24 cellular contexts compared by ENCODE assay signal in genomic region chr20:46299078-46299477, GRCh38. TPM values are rescaled to one million over a fixed set of nuclear protein-coding genes. Genes with fewer than 3 reads are reported as not detected.
"Had no signal": no experiment of that assay in that cellular context is flagged by ENCODE, and none has a peak within 500 bp of the region (broad histone marks: within the 10 kb centered on the region; RNA-seq: fewer than 3 reads in every experiment).

No MANE protein-coding gene starts in this region.

- DNase-seq: activated CD4-positive, alpha-beta T cell treated with anti-CD3 and anti-CD28 coated beads, Interleukin-2, amount 10 ng/mL, durations not matched to agents 7 days and 5 days; activated CD4-positive, CD25-positive, alpha-beta regulatory T cell treated with anti-CD3 and anti-CD28 coated beads, Interleukin-2, amount 50 U/mL, for 72 hours; activated CD8-positive, alpha-beta T cell treated with anti-CD3 and anti-CD28 coated beads, Interleukin-2, amount 10 ng/mL, durations not matched to agents 7 days and 5 days; activated naive CD4-positive, alpha-beta T cell; activated naive CD8-positive, alpha-beta T cell treated with anti-CD3 and anti-CD28 coated beads for 36 hours; activated T-cell treated with anti-CD3 and anti-CD28 coated beads, Interleukin-2, amount 50 U/mL, for 4 hours; effector memory CD4-positive, alpha-beta T cell; foreskin keratinocyte; immature natural killer cell; lower lobe of right lung; naive B cell; retina; stimulated activated CD4-positive, alpha-beta T cell treated with anti-CD3 and anti-CD28 coated beads, Interleukin-2, amount 100 ng/mL, for 48 hours; stimulated activated naive CD4-positive, alpha-beta T cell treated with Interleukin-2 at 50 U/mL for 16 hours; upper lobe of right lung; WERI-Rb-1 had no signal

- H3K9me3 Mint-ChIP-seq: activated CD4-positive, alpha-beta T cell treated with anti-CD3 and anti-CD28 coated beads, Interleukin-2, amount 10 ng/mL, durations not matched to agents 7 days and 5 days; activated naive CD8-positive, alpha-beta T cell treated with anti-CD3 and anti-CD28 coated beads for 36 hours; activated T-cell treated with anti-CD3 and anti-CD28 coated beads, Interleukin-2, amount 50 U/mL, for 4 hours; activated T-helper 2 cell treated with anti-CD3 and anti-CD28 coated beads, Interferon-gamma antibody, Interleukin-2, Interleukin-4, amounts not matched to agents 10 μg/mL and 5 μg/mL and 100 μg/mL, durations not matched to agents 14 hours and 24 hours and 36 hours; central memory CD8-positive, alpha-beta T cell; immature natural killer cell; naive B cell; T-helper 2 cell treated with Interferon-gamma antibody and Interleukin-4, amounts not matched to agents 5 μg/mL and 100 μg/mL, for 36 hours had no signal

- H3K27ac Mint-ChIP-seq: activated CD4-positive, alpha-beta T cell treated with anti-CD3 and anti-CD28 coated beads, Interleukin-2, amount 10 ng/mL, durations not matched to agents 7 days and 5 days; activated CD8-positive, alpha-beta T cell treated with anti-CD3 and anti-CD28 coated beads, Interleukin-2, amount 10 ng/mL, durations not matched to agents 7 days and 5 days; activated naive CD8-positive, alpha-beta T cell treated with anti-CD3 and anti-CD28 coated beads for 36 hours; activated T-helper 2 cell treated with anti-CD3 and anti-CD28 coated beads, Interferon-gamma antibody, Interleukin-2, Interleukin-4, amounts not matched to agents 10 μg/mL and 5 μg/mL and 100 μg/mL, durations not matched to agents 14 hours and 24 hours and 36 hours; immature natural killer cell; T-helper 2 cell treated with Interferon-gamma antibody and Interleukin-4, amounts not matched to agents 5 μg/mL and 100 μg/mL, for 36 hours had no signal

- H3K4me3 ChIP-seq: breast epithelium, hepatocyte, lower lobe of right lung, upper lobe of right lung had no signal

- H3K4me3 Mint-ChIP-seq: activated CD4-positive, alpha-beta T cell treated with anti-CD3 and anti-CD28 coated beads, Interleukin-2, amount 10 ng/mL, durations not matched to agents 7 days and 5 days; activated CD8-positive, alpha-beta T cell treated with anti-CD3 and anti-CD28 coated beads, Interleukin-2, amount 10 ng/mL, durations not matched to agents 7 days and 5 days; activated naive CD8-positive, alpha-beta T cell treated with anti-CD3 and anti-CD28 coated beads for 36 hours; activated T-cell treated with anti-CD3 and anti-CD28 coated beads, Interleukin-2, amount 50 U/mL, for 4 hours; central memory CD8-positive, alpha-beta T cell; immature natural killer cell; naive B cell; T-helper 2 cell treated with Interferon-gamma antibody and Interleukin-4, amounts not matched to agents 5 μg/mL and 100 μg/mL, for 36 hours had no signal

- H3K9me3 ChIP-seq: breast epithelium, lower lobe of right lung, upper lobe of right lung had no signal

- H3K4me1 Mint-ChIP-seq: activated CD4-positive, alpha-beta T cell treated with anti-CD3 and anti-CD28 coated beads, Interleukin-2, amount 10 ng/mL, durations not matched to agents 7 days and 5 days; activated naive CD8-positive, alpha-beta T cell treated with anti-CD3 and anti-CD28 coated beads for 36 hours; central memory CD8-positive, alpha-beta T cell; immature natural killer cell; naive B cell had no signal

- H3K27ac ChIP-seq: breast epithelium, foreskin keratinocyte, hepatocyte, lower lobe of right lung, upper lobe of right lung, WERI-Rb-1 had no signal

- H3K4me1 ChIP-seq: breast epithelium, foreskin keratinocyte, lower lobe of right lung, upper lobe of right lung had no signal

- H3K36me3 Mint-ChIP-seq: activated naive CD8-positive, alpha-beta T cell treated with anti-CD3 and anti-CD28 coated beads for 36 hours; immature natural killer cell; naive B cell had no signal

- H3K36me3 ChIP-seq: breast epithelium, lower lobe of right lung, upper lobe of right lung, WERI-Rb-1 had no signal

RNA-seq across cellular contexts. Expression of gene CDH22, which starts 9.2 kb away (rescaled TPM):
- total RNA-seq: activated CD4-positive, alpha-beta T cell treated with anti-CD3 and anti-CD28 coated beads, Interleukin-2, amount 10 ng/mL, durations not matched to agents 7 days and 5 days; activated CD8-positive, alpha-beta T cell treated with anti-CD3 and anti-CD28 coated beads, Interleukin-2, amount 10 ng/mL, durations not matched to agents 7 days and 5 days; activated T-cell treated with anti-CD3 and anti-CD28 coated beads, Interleukin-2, amount 50 U/mL, for 4 hours; activated T-helper 2 cell treated with anti-CD3 and anti-CD28 coated beads, Interferon-gamma antibody, Interleukin-2, Interleukin-4, amounts not matched to agents 10 μg/mL and 5 μg/mL and 100 μg/mL, durations not matched to agents 14 hours and 24 hours and 36 hours; astrocyte; foreskin keratinocyte; hepatocyte; kidney epithelial cell; subcutaneous adipose tissue had no signal
